ENCODE assay signal across 8 cellular contexts in the genomic region with DNA sequence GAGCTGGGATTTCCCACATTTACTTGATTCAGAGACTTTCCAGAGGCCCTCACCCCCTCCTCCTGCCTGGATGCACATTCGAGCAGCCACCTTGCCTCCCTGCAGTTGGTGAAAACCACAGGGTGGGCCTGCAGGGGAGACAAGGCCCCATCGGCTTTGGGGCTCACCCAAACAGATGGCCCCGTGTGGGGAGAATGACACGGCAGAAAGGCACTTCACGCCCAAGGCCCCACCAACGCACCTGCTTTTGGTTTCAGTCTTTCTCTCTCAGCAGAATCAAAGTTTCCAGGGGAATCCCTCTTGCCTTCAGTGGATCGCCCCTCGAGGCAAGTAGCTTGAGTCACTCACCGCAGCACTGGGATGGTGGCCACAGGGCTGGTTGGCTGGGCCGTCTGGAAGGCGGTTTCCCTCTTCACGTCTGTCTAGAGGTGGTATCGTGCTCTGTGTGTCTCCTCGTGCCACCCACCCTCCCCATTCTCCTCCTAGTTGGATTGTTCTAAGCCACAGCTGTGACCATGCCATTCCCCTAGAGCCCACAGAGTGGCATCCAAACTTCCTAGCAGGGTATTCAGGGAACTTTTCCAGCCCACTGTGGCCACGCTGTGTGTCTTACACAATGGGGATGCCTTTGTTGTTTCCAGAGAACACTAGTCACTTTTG. TPM values are rescaled to one million over a fixed set of nuclear protein-coding genes. Genes with fewer than 3 reads are reported as not detected.
DNase-seq lines count a peak whose midpoint lies in the region; ATAC-seq, FAIRE-seq and TF ChIP-seq lines count a peak whose summit lies in the region.

No MANE protein-coding gene starts in this region.

- H4K20me1 ChIP-seq in astrocyte (ENCODE audit: insufficient read depth, low read length) = no peaks in the 10 kb centered on the region

- FAIRE-seq in astrocyte (lab: Jason Lieb, UNC) (no peak), D721Med (lab: Jason Lieb, UNC) (no peak)

- H3K4me3 ChIP-seq in astrocyte (ENCODE audit: insufficient read depth, low read depth, low read length) = no peak overlapping the region

- no peak overlapping the region for H3K9ac ChIP-seq in astrocyte (ENCODE audit: low read length)

- DNase-seq in T-cell = peak in 31 of 34 experiments; percentile 3 to 47 (median 16)
- DNase-seq in astrocyte (ENCODE audit: low read depth) = peak; percentile 14
- peak; percentile 74 for DNase-seq in stimulated activated CD4-positive, alpha-beta T cell treated with anti-CD3 and anti-CD28 coated beads, Interleukin-2, amount 100 ng/mL, for 4 hours (ENCODE audit: low read depth)
- no peak for DNase-seq in D721Med (ENCODE audit: insufficient read length, low spot score)
- DNase-seq in posterior vena cava (ENCODE audit: low spot score) = no peak
- no peak for DNase-seq in NCI-H2196 treated with DMSO at 0.1 percent for 48 hours (lab: John Stamatoyannopoulos, UW; ENCODE audit: unreplicated experiment)

- peaks cover 5% of the 10 kb centered on the region for H3K4me1 ChIP-seq in astrocyte (ENCODE audit: insufficient read depth, low read length)

- H3K27me3 Mint-ChIP-seq in T-cell (peaks cover 0 to 1% of the 10 kb centered on the region in 2 donors), astrocyte (ENCODE audit: low read depth, unreplicated experiment) (peaks cover 5% of the 10 kb centered on the region)

- H3K9me3 ChIP-seq in astrocyte (ENCODE audit: insufficient read depth, low read depth, low read length) = no peaks in the 10 kb centered on the region

- no peaks in the 10 kb centered on the region for H3K27me3 ChIP-seq in astrocyte (ENCODE audit: insufficient read depth, low read length)

- no peak overlapping the region for H2AFZ ChIP-seq in astrocyte (ENCODE audit: low read depth, low read length)

- no peak overlapping the region for H3K27ac ChIP-seq in astrocyte (ENCODE audit: low read depth, low read length)

- H3K9me3 Mint-ChIP-seq in T-cell (no peaks in the 10 kb centered on the region), astrocyte (ENCODE audit: unreplicated experiment) (peaks cover 3% of the 10 kb centered on the region)

- H3K36me3 Mint-ChIP-seq in T-cell (no peaks in the 10 kb centered on the region), astrocyte (ENCODE audit: low read depth, unreplicated experiment) (peaks cover 2% of the 10 kb centered on the region)

- TF ChIP-seq CTCF in astrocyte (IDR thresholded peaks at IDR 0.05; ENCODE audit: insufficient read depth, low read depth, low read length) = no peak
- no peak for TF ChIP-seq CTCF in D721Med (IDR thresholded peaks at IDR 0.05; ENCODE audit: insufficient read depth, missing control alignments)

- H3K36me3 ChIP-seq in astrocyte (ENCODE audit: insufficient read depth, low read length) = no peaks in the 10 kb centered on the region

- intact Hi-C loops in posterior vena cava (cut with DNase I) = no loop called here

- POLR2A ChIA-PET in T-cell (lab: Charles Lee) = no interaction called here

- H3K79me2 ChIP-seq in astrocyte (ENCODE audit: insufficient read depth, low read length) = no peaks in the 10 kb centered on the region

- H3K4me3 Mint-ChIP-seq in T-cell (peak overlapping the region; percentile 39 to 45 (median 41)), astrocyte (ENCODE audit: unreplicated experiment) (no peak overlapping the region)

- peaks cover 10 to 12% (median 10%) of the 10 kb centered on the region in 3 donors for H3K4me1 Mint-ChIP-seq in T-cell
- peaks cover 7% of the 10 kb centered on the region for H3K4me1 Mint-ChIP-seq in astrocyte (ENCODE audit: low read depth, unreplicated experiment)

- ATAC-seq in GM18502 (IDR thresholded peaks at IDR 0.05; ENCODE audit: poor library complexity, unreplicated experiment) (peak; percentile 84), HG02759 (IDR thresholded peaks at IDR 0.05; ENCODE audit: unreplicated experiment) (peak; percentile 90), T-cell (replicated peaks in 1 of 4) (peak; percentile 41 to 87 (median 48))

- H3K4me2 ChIP-seq in astrocyte (ENCODE audit: low read length) = no peak overlapping the region

- H3K27ac Mint-ChIP-seq in T-cell (peak overlapping the region; percentile 23 to 67), astrocyte (ENCODE audit: unreplicated experiment) (no peak overlapping the region)

- CTCF ChIA-PET in T-cell (lab: Charles Lee) = interaction anchor here in 1 of 2 donors (0.6 kb wide), 1 partner anchor 755 kb away, joined by 3 read pairs; no protein-coding TSS in a partner anchor

RNA-seq across cellular contexts. Expression of a gene that starts 31.8 kb away (rescaled TPM):
- total RNA-seq in T-cell = 10 to 100 TPM; 54.9 to 91.5 (median 84.0) TPM
- total RNA-seq in astrocyte = 263 and 266 TPM in 2 replicates
- 100 to 1,000 TPM; 108 to 117 TPM for total RNA-seq in posterior vena cava

RNA-seq across cellular contexts. Expression of a gene that starts 32.2 kb away (rescaled TPM):
- total RNA-seq in T-cell = 10 to 100 TPM; 18.0 to 30.3 (median 25.2) TPM
- total RNA-seq in astrocyte = 33.3 and 35.7 TPM in 2 replicates
- 10 to 100 TPM; 22.5 to 25.4 TPM for total RNA-seq in posterior vena cava

Comparison
In these comparisons a context has a peak if more than half of its experiments do, and no peak if none do; other contexts are left out.
1. DNase-seq: peak in T-cell (31 of 34), astrocyte (single experiment) and stimulated activated CD4-positive, alpha-beta T cell treated with anti-CD3 and anti-CD28 coated beads, Interleukin-2, amount 100 ng/mL, for 4 hours (single experiment); none in D721Med (single experiment), posterior vena cava (single experiment) and NCI-H2196 treated with DMSO at 0.1 percent for 48 hours (single experiment).
2. Peak in every context shown above with its lines, with median percentiles within 50 percentile points of each other: ATAC-seq.